ENCODE assay signal across 21 cellular contexts in genomic region chr1:234562336-234562735, GRCh38. TPM values are rescaled to one million over a fixed set of nuclear protein-coding genes. Genes with fewer than 3 reads are reported as not detected.
DNase-seq lines count a peak whose midpoint lies in the region; ATAC-seq and TF ChIP-seq lines count a peak whose summit lies in the region.
"Had no signal": no experiment of that assay in that cellular context is flagged by ENCODE, and none has a peak within 500 bp of the region (broad histone marks: within the 10 kb centered on the region; RNA-seq: fewer than 3 reads in every experiment).

No MANE protein-coding gene starts in this region.

- H3K27me3 Mint-ChIP-seq in nephron (ENCODE audit: low read depth) = peaks cover 3% of the 10 kb centered on the region
- H3K27me3 Mint-ChIP-seq: dendritic cell treated with granulocyte-macrophage colony-stimulating factor and Interleukin-4, amounts not matched to agents 40 ng/mL and 50 ng/mL, for 4 days had no signal

- H3K27ac ChIP-seq in heart left ventricle = peak overlapping the region in 8 of 12 donors; percentile 15 to 66 (median 36)
- H3K27ac ChIP-seq: thoracic aorta had no signal

- peak overlapping the region; percentile 66 to 83 (median 81) for H3K27ac Mint-ChIP-seq in nephron
- H3K27ac Mint-ChIP-seq: activated CD8-positive, alpha-beta T cell treated with anti-CD3 and anti-CD28 coated beads for 36 hours; activated T-helper 1 cell treated with anti-CD3 and anti-CD28 coated beads, Interleukin-12 subunit alpha, Interleukin-12 subunit beta, Interleukin-2, Interleukin-4 antibody, amounts not matched to agents 30 ng/mL and 10 ng/mL and 1 ng/mL, durations not matched to agents 14 hours and 24 hours and 36 hours; CD14-positive monocyte; dendritic cell treated with granulocyte-macrophage colony-stimulating factor and Interleukin-4, amounts not matched to agents 40 ng/mL and 50 ng/mL, for 4 days; natural killer cell had no signal

- TF ChIP-seq CTCF in heart left ventricle (IDR thresholded peaks at IDR 0.05) = no peak
- no peak for TF ChIP-seq CTCF in nephron (IDR thresholded peaks at IDR 0.05; ENCODE audit: unreplicated experiment in 3 of 3)

- DNase-seq in Right ventricle myocardium superior = no peak
- DNase-seq in left cardiac atrium = no peak
- peak in 1 of 5 donors; percentile 59 for DNase-seq in heart left ventricle
- no peak for DNase-seq in COLO668 (lab: John Stamatoyannopoulos, UW; ENCODE audit: unreplicated experiment)
- no peak for DNase-seq in NCI-H2029 (lab: John Stamatoyannopoulos, UW)
- no peak for DNase-seq in COLO829 (ENCODE audit: low spot score)
- DNase-seq: activated CD8-positive, alpha-beta T cell treated with anti-CD3 and anti-CD28 coated beads for 36 hours; DMS53; hypothalamus; natural killer cell; NCI-H1436 treated with DMSO at 0.1 percent for 48 hours; NCI-H345; stimulated activated CD4-positive, alpha-beta T cell treated with anti-CD3 and anti-CD28 coated beads, Interleukin-2, amount 100 ng/mL, for 48 hours; stimulated activated CD8-positive, alpha-beta memory T cell treated with anti-CD3 and anti-CD28 coated beads, Interleukin-4, amount 100 ng/mL, for 48 hours had no signal

- H3K27me3 ChIP-seq in heart left ventricle = no peaks in the 10 kb centered on the region

- peaks cover 0 to 13% (median 10%) of the 10 kb centered on the region in 12 donors for H3K4me1 ChIP-seq in heart left ventricle

- H3K4me3 Mint-ChIP-seq in nephron = no peak overlapping the region
- H3K4me3 Mint-ChIP-seq: activated CD8-positive, alpha-beta T cell treated with anti-CD3 and anti-CD28 coated beads for 36 hours; activated T-helper 1 cell treated with anti-CD3 and anti-CD28 coated beads, Interleukin-12 subunit alpha, Interleukin-12 subunit beta, Interleukin-2, Interleukin-4 antibody, amounts not matched to agents 30 ng/mL and 10 ng/mL and 1 ng/mL, durations not matched to agents 14 hours and 24 hours and 36 hours; CD14-positive monocyte; dendritic cell treated with granulocyte-macrophage colony-stimulating factor and Interleukin-4, amounts not matched to agents 40 ng/mL and 50 ng/mL, for 4 days; natural killer cell had no signal

- peaks cover 22% of the 10 kb centered on the region for H3K4me1 Mint-ChIP-seq in nephron
- H3K4me1 Mint-ChIP-seq: natural killer cell had no signal

- peaks cover 2% of the 10 kb centered on the region for H3K9me3 Mint-ChIP-seq in nephron
- H3K9me3 Mint-ChIP-seq: activated CD8-positive, alpha-beta T cell treated with anti-CD3 and anti-CD28 coated beads for 36 hours; activated T-helper 1 cell treated with anti-CD3 and anti-CD28 coated beads, Interleukin-12 subunit alpha, Interleukin-12 subunit beta, Interleukin-2, Interleukin-4 antibody, amounts not matched to agents 30 ng/mL and 10 ng/mL and 1 ng/mL, durations not matched to agents 14 hours and 24 hours and 36 hours; dendritic cell treated with granulocyte-macrophage colony-stimulating factor and Interleukin-4, amounts not matched to agents 40 ng/mL and 50 ng/mL, for 4 days; natural killer cell had no signal

- no peak overlapping the region for H3K4me3 ChIP-seq in heart left ventricle
- H3K4me3 ChIP-seq: A549, thoracic aorta had no signal

- H3K36me3 ChIP-seq in heart left ventricle = no peaks in the 10 kb centered on the region
- H3K36me3 ChIP-seq: thoracic aorta had no signal

- TF ChIP-seq POLR2A in heart left ventricle (IDR thresholded peaks at IDR 0.05) = no peak

- intact Hi-C loops in Right ventricle myocardium superior (cut with DNase I) = no loop called here
- intact Hi-C loops in left cardiac atrium (cut with DNase I) = no loop called here
- intact Hi-C loops in heart left ventricle (cut with DNase I) = no loop called here

- H3K9me3 ChIP-seq in heart left ventricle = no peaks in the 10 kb centered on the region
- H3K9me3 ChIP-seq: A549, thoracic aorta had no signal

- H3K36me3 Mint-ChIP-seq in nephron (ENCODE audit: low read depth) = no peaks in the 10 kb centered on the region
- H3K36me3 Mint-ChIP-seq: CD14-positive monocyte, natural killer cell had no signal

- ATAC-seq in Right ventricle myocardium superior (ENCODE audit: poor library complexity) = peak; percentile 58
- no peak for ATAC-seq in left cardiac atrium
- ATAC-seq in heart left ventricle = peak in 3 of 4 donors; percentile 14 to 43 (median 33)
- no peak for ATAC-seq in HG02870 (IDR thresholded peaks at IDR 0.05; ENCODE audit: unreplicated experiment)
- ATAC-seq: A549; activated CD8-positive, alpha-beta T cell treated with anti-CD3 and anti-CD28 coated beads for 36 hours; natural killer cell had no signal

- 16 to 32% (median 23%) methylated on average over 7 of the region's 7 CpGs for WGBS in heart left ventricle, 4 donors

RNA-seq across cellular contexts. Expression of gene IRF2BP2, which starts 47.6 kb away (rescaled TPM):
- total RNA-seq in Right ventricle myocardium superior = 119 TPM
- total RNA-seq in left cardiac atrium = 100 to 1,000 TPM in 1 of 2 donors, 10 to 100 TPM in 1; 98.0 to 100 TPM
- total RNA-seq in heart left ventricle = 100 to 1,000 TPM in 4 of 9 donors, 10 to 100 TPM in 5; 76.7 to 126 (median 81.3) TPM
- 10 to 100 TPM; 36.1 to 77.4 TPM for polyA plus RNA-seq in heart left ventricle

Comparison
In these comparisons a context has a peak if more than half of its experiments do, and no peak if none do; other contexts are left out.
1. ATAC-seq: peak in Right ventricle myocardium superior (single experiment) and heart left ventricle (3 of 4); none in left cardiac atrium (0 of 2) and HG02870 (single experiment).